In genomic region chr12:54262403-54262925, GRCh38 we compare ENCODE assay signal across 9 cellular contexts. TPM values are rescaled to one million over a fixed set of nuclear protein-coding genes. Genes with fewer than 3 reads are reported as not detected.
DNase-seq lines count a peak whose midpoint lies in the region; ATAC-seq and TF ChIP-seq lines count a peak whose summit lies in the region.
"Had no signal": no experiment of that assay in that cellular context is flagged by ENCODE, and none has a peak within 500 bp of the region (broad histone marks: within the 10 kb centered on the region; RNA-seq: fewer than 3 reads in every experiment).

No MANE protein-coding gene starts in this region.

- TF ChIP-seq POLR2A in breast epithelium (IDR thresholded peaks at IDR 0.05), result no peak
- TF ChIP-seq POLR2A in thyroid gland (IDR thresholded peaks at IDR 0.05), result no peak

- H3K27ac Mint-ChIP-seq in MCF 10A (ENCODE audit: low read depth, unreplicated experiment) (peak overlapping the region; percentile 49), glutamatergic neuron (ENCODE audit: unreplicated experiment) (peak overlapping the region; percentile 86)
- H3K27ac Mint-ChIP-seq: T-helper 1 cell treated with Interleukin-12 subunit alpha and Interleukin-12 subunit beta and Interleukin-4 antibody, amounts not matched to agents 30 μg/mL and 1 μg/mL, for 36 hours had no signal

- H3K9me3 ChIP-seq in breast epithelium (no peaks in the 10 kb centered on the region), thyroid gland (no peaks in the 10 kb centered on the region)

- CTCF ChIA-PET in MCF 10A (lab: Yijun Ruan, JAX), result interaction anchor here (0.6 to 3.8 kb wide), 10 partner anchors 10 to 117 kb away, joined by 3 to 19 read pairs (median 4); partner anchors contain the start of gene COPZ1

- intact Hi-C loops in MCF 10A (cut with micrococcal nuclease) (no loop called here), breast epithelium (cut with DNase I; ENCODE audit: low total_unique reads) (no loop called here), thyroid gland (cut with DNase I) (no loop called here)

- BruUV-seq in MCF 10A (replicated peaks; lab: Mats Ljungman, UMichigan), result no TSS peak

- peak overlapping the region; percentile 29 for H3K4me3 Mint-ChIP-seq in MCF 10A (ENCODE audit: unreplicated experiment)
- no peak overlapping the region for H3K4me3 Mint-ChIP-seq in glutamatergic neuron (ENCODE audit: unreplicated experiment)
- H3K4me3 Mint-ChIP-seq: T-helper 1 cell treated with Interleukin-12 subunit alpha and Interleukin-12 subunit beta and Interleukin-4 antibody, amounts not matched to agents 30 μg/mL and 1 μg/mL, for 36 hours had no signal

- H3K27me3 ChIP-seq in breast epithelium (no peaks in the 10 kb centered on the region), thyroid gland (no peaks in the 10 kb centered on the region)

- H3K4me1 ChIP-seq in breast epithelium (peaks cover 0 to 11% of the 10 kb centered on the region in 2 donors), thyroid gland (peaks cover 37 to 53% of the 10 kb centered on the region in 2 donors)

- 32 to 37% methylated on average over 4 of the region's 4 CpGs for WGBS in thyroid gland, 2 donors

- DNase-seq in MCF 10A (ENCODE audit: unreplicated experiment) (peak; percentile 81), breast epithelium (ENCODE audit: low spot score in 2 of 2) (no peak), SW480 (ENCODE audit: low spot score) (peak; percentile 34), glutamatergic neuron (no peak), thyroid gland (peak; percentile 23 to 26), NCI-H1048 (lab: John Stamatoyannopoulos, UW) (no peak), COR-L47 (lab: John Stamatoyannopoulos, UW) (no peak)

- peaks cover 15% of the 10 kb centered on the region for H3K36me3 Mint-ChIP-seq in MCF 10A (ENCODE audit: insufficient read depth, unreplicated experiment)
- H3K36me3 Mint-ChIP-seq in glutamatergic neuron (ENCODE audit: unreplicated experiment), result no peaks in the 10 kb centered on the region

- no peak overlapping the region for H3K27ac ChIP-seq in breast epithelium
- H3K27ac ChIP-seq in thyroid gland, result peak overlapping the region; percentile 40 to 91 (median 77)

- TF ChIP-seq CTCF in MCF 10A (IDR thresholded peaks at IDR 0.05; ENCODE audit: unreplicated experiment), result no peak
- no peak for TF ChIP-seq CTCF in breast epithelium (IDR thresholded peaks at IDR 0.05)
- TF ChIP-seq CTCF in glutamatergic neuron (IDR thresholded peaks at IDR 0.05; ENCODE audit: partially characterized antibody, unreplicated experiment), result no peak
- TF ChIP-seq CTCF in thyroid gland (IDR thresholded peaks at IDR 0.05), result no peak

- ATAC-seq in HG03457 (IDR thresholded peaks at IDR 0.05; ENCODE audit: unreplicated experiment), result no peak

- POLR2A ChIA-PET in MCF 10A (lab: Yijun Ruan, JAX), result interaction anchor here (0.6 to 6.9 kb wide), 8 partner anchors 9 to 97 kb away, joined by 3 to 99 read pairs (median 4); partner anchors contain the start of genes CBX5 and HNRNPA1

- H3K9me3 Mint-ChIP-seq in MCF 10A (ENCODE audit: unreplicated experiment) (no peaks in the 10 kb centered on the region), glutamatergic neuron (ENCODE audit: unreplicated experiment) (peaks cover 4% of the 10 kb centered on the region)
- H3K9me3 Mint-ChIP-seq: T-helper 1 cell treated with Interleukin-12 subunit alpha and Interleukin-12 subunit beta and Interleukin-4 antibody, amounts not matched to agents 30 μg/mL and 1 μg/mL, for 36 hours had no signal

- H3K4me3 ChIP-seq in breast epithelium (no peak overlapping the region), thyroid gland (replicated peaks in 1 of 3) (no peak overlapping the region)

- H3K36me3 ChIP-seq in breast epithelium, result no peaks in the 10 kb centered on the region
- H3K36me3 ChIP-seq in thyroid gland, result no peaks in the 10 kb centered on the region

- peaks cover 14% of the 10 kb centered on the region for H3K4me1 Mint-ChIP-seq in MCF 10A (ENCODE audit: insufficient read depth, unreplicated experiment)
- H3K4me1 Mint-ChIP-seq in glutamatergic neuron (ENCODE audit: low read depth, unreplicated experiment), result peaks cover 38% of the 10 kb centered on the region

- H3K27me3 Mint-ChIP-seq in MCF 10A (ENCODE audit: insufficient read depth, unreplicated experiment) (no peaks in the 10 kb centered on the region), glutamatergic neuron (ENCODE audit: unreplicated experiment) (peaks cover 5% of the 10 kb centered on the region)

RNA-seq across cellular contexts. Expression of gene CBX5, which starts 17.5 kb away (rescaled TPM):
- total RNA-seq in MCF 10A (2022), result 109 and 112 TPM in 2 replicates
- total RNA-seq in breast epithelium, result 10 to 100 TPM; 22.4 to 45.8 (median 31.8) TPM
- 225 TPM for total RNA-seq in glutamatergic neuron (ENCODE audit: unreplicated experiment)
- 10 to 100 TPM; 56.2 to 97.4 (median 87.1) TPM for total RNA-seq in thyroid gland

RNA-seq across cellular contexts. Expression of gene HNRNPA1, which starts 18.1 kb away (rescaled TPM):
- total RNA-seq in MCF 10A (2022), result 1,158 and 1,435 TPM in 2 replicates
- total RNA-seq in breast epithelium, result 100 to 1,000 TPM; 387 to 571 (median 477) TPM
- total RNA-seq in glutamatergic neuron (ENCODE audit: unreplicated experiment), result 1,556 TPM
- total RNA-seq in thyroid gland, result 100 to 1,000 TPM; 298 to 519 (median 435) TPM

RNA-seq across cellular contexts. Expression of gene NFE2, which starts 38.4 kb away (rescaled TPM):
- total RNA-seq in MCF 10A (2022) (0.40 and 0.64 TPM in 2 replicates), breast epithelium (under 1 TPM; 0.15 to 0.48 (median 0.33) TPM), glutamatergic neuron (ENCODE audit: unreplicated experiment) (not detected), thyroid gland (1 to 10 TPM in 1 of 4 donors, under 1 TPM in 3; 0.56 to 1.7 (median 0.61) TPM)

Comparison
In these comparisons a context has a peak if more than half of its experiments do, and no peak if none do; other contexts are left out.
1. DNase-seq: peak in MCF 10A (single experiment), SW480 (single experiment) and thyroid gland (2 of 2); none in breast epithelium (0 of 2), glutamatergic neuron (single experiment), NCI-H1048 (single experiment) and COR-L47 (single experiment).
2. H3K27ac ChIP-seq: peak in thyroid gland (3 of 3); none in breast epithelium (0 of 2).